ENCODE assay signal across 8 cellular contexts in genomic region chr7:6430271-6430940, GRCh38. TPM values are rescaled to one million over a fixed set of nuclear protein-coding genes. Genes with fewer than 3 reads are reported as not detected.
DNase-seq lines count a peak whose midpoint lies in the region; ATAC-seq and TF ChIP-seq lines count a peak whose summit lies in the region.

No MANE protein-coding gene starts in this region.

- DNase-seq in AG10803 (ENCODE audit: low read depth) (peak; percentile 36), GM23338 (ENCODE audit: low spot score) (peak; percentile 59), hepatic stellate cell (ENCODE audit: low spot score) (peak; percentile 67), lower lobe of right lung (no peak), NCI-H2081 (lab: John Stamatoyannopoulos, UW) (no peak)
- no peak for DNase-seq in activated naive CD8-positive, alpha-beta T cell treated with anti-CD3 and anti-CD28 coated beads, Interleukin-2, amount 50 U/mL, for 24 hours

- H4K20me1 ChIP-seq in GM23338 (replicated peaks; ENCODE audit: insufficient read depth), result peaks cover 24% of the 10 kb centered on the region

- no peak overlapping the region for H3K27ac Mint-ChIP-seq in GM23338
- no peak overlapping the region for H3K27ac Mint-ChIP-seq in activated naive CD8-positive, alpha-beta T cell treated with anti-CD3 and anti-CD28 coated beads, Interleukin-2, amount 50 U/mL, for 24 hours

- H3K4me2 ChIP-seq in GM23338, result no peak overlapping the region

- peaks cover 6% of the 10 kb centered on the region for H3K27me3 Mint-ChIP-seq in GM23338 (ENCODE audit: insufficient read depth, low read depth, poor library complexity)
- H3K27me3 Mint-ChIP-seq in activated naive CD8-positive, alpha-beta T cell treated with anti-CD3 and anti-CD28 coated beads, Interleukin-2, amount 50 U/mL, for 24 hours, result no peaks in the 10 kb centered on the region

- H3K4me3 ChIP-seq in AG10803 (ENCODE audit: low read length) (no peak overlapping the region), GM23338 (no peak overlapping the region), lower lobe of right lung (no peak overlapping the region)

- H2AFZ ChIP-seq in GM23338, result no peak overlapping the region

- no peaks in the 10 kb centered on the region for H3K27me3 ChIP-seq in GM23338 (ENCODE audit: insufficient read depth)
- no peaks in the 10 kb centered on the region for H3K27me3 ChIP-seq in lower lobe of right lung (ENCODE audit: low read depth)

- H3K4me3 Mint-ChIP-seq in GM23338, result no peak overlapping the region
- H3K4me3 Mint-ChIP-seq in activated naive CD8-positive, alpha-beta T cell treated with anti-CD3 and anti-CD28 coated beads, Interleukin-2, amount 50 U/mL, for 24 hours, result no peak overlapping the region

- TF ChIP-seq CTCF in AG10803 (conservative IDR thresholded peaks at IDR 0.05; ENCODE audit: low read length) (no peak; the same call in 1 of the 2 replicates), GM23338 (conservative IDR thresholded peaks at IDR 0.05; ENCODE audit: low read depth in 2 of 2) (peak; percentile 35 to 40), lower lobe of right lung (IDR thresholded peaks at IDR 0.05) (no peak)

- peaks cover 38% of the 10 kb centered on the region for H3K79me2 ChIP-seq in GM23338 (replicated peaks; ENCODE audit: insufficient read depth)

- H3K9me3 ChIP-seq in lower lobe of right lung, result no peaks in the 10 kb centered on the region

- H3K36me3 ChIP-seq in GM23338 (ENCODE audit: insufficient read depth) (peaks cover 26% of the 10 kb centered on the region), lower lobe of right lung (peaks cover 92% of the 10 kb centered on the region)

- no peaks in the 10 kb centered on the region for H3K9me2 ChIP-seq in GM23338 (ENCODE audit: insufficient read depth)

- ATAC-seq in GM23338 (peak; percentile 85), lower lobe of right lung (no peak), HG02588 (IDR thresholded peaks at IDR 0.05; ENCODE audit: unreplicated experiment) (no peak), HG02759 (IDR thresholded peaks at IDR 0.05; ENCODE audit: unreplicated experiment) (no peak)
- ATAC-seq in activated naive CD8-positive, alpha-beta T cell treated with anti-CD3 and anti-CD28 coated beads, Interleukin-2, amount 50 U/mL, for 24 hours, result peak; percentile 54

- H3K27ac ChIP-seq in GM23338 (ENCODE audit: low read depth), result no peak overlapping the region
- H3K27ac ChIP-seq in lower lobe of right lung, result no peak overlapping the region

- peaks cover 16% of the 10 kb centered on the region for H3F3A ChIP-seq in GM23338 (replicated peaks; ENCODE audit: low read depth)

- no peaks in the 10 kb centered on the region for H3K4me1 ChIP-seq in GM23338 (ENCODE audit: insufficient read depth)
- H3K4me1 ChIP-seq in lower lobe of right lung, result peaks cover 12% of the 10 kb centered on the region

- intact Hi-C loops in lower lobe of right lung (cut with DNase I), result no loop called here

- no peaks in the 10 kb centered on the region for H3K4me1 Mint-ChIP-seq in GM23338
- H3K4me1 Mint-ChIP-seq in activated naive CD8-positive, alpha-beta T cell treated with anti-CD3 and anti-CD28 coated beads, Interleukin-2, amount 50 U/mL, for 24 hours, result peaks cover under 1% of the 10 kb centered on the region

- peaks cover 76% of the 10 kb centered on the region for H3K36me3 Mint-ChIP-seq in GM23338 (ENCODE audit: low read depth)
- H3K36me3 Mint-ChIP-seq in activated naive CD8-positive, alpha-beta T cell treated with anti-CD3 and anti-CD28 coated beads, Interleukin-2, amount 50 U/mL, for 24 hours (ENCODE audit: low read depth), result peaks cover 23% of the 10 kb centered on the region

- H3K9me3 Mint-ChIP-seq in GM23338, result no peaks in the 10 kb centered on the region
- no peaks in the 10 kb centered on the region for H3K9me3 Mint-ChIP-seq in activated naive CD8-positive, alpha-beta T cell treated with anti-CD3 and anti-CD28 coated beads, Interleukin-2, amount 50 U/mL, for 24 hours

TF ChIP-seq in GM23338, 12 proteins besides CTCF, POLR2A, EP300 and RAD21:
- no peak for TF ChIP-seq ZNF331 (CRISPR knock-in tag; IDR thresholded peaks at IDR 0.05; ENCODE audit: low read depth)
- TF ChIP-seq POLR2AphosphoS5 (IDR thresholded peaks at IDR 0.05; ENCODE audit: low read depth), result no peak

RNA-seq across cellular contexts. Expression of gene DAGLB, which starts 17.3 kb away (rescaled TPM):
- total RNA-seq in GM23338 (2014; rRNA removed; shearing (Covaris generic)), result 26.0 and 28.5 TPM in 2 replicates
- 11.1 and 13.8 TPM in 2 replicates for polyA plus RNA-seq in GM23338 (2016; fragmentation: Nextera tagmentation; extraction: Ambion mirVana)
- total RNA-seq in lower lobe of right lung, result 40.6 TPM

RNA-seq across cellular contexts. Expression of gene KDELR2, which starts 53.5 kb away (rescaled TPM):
- 82.8 and 86.2 TPM in 2 replicates for total RNA-seq in GM23338 (2014; rRNA removed; shearing (Covaris generic))
- polyA plus RNA-seq in GM23338 (2016; fragmentation: Nextera tagmentation; extraction: Ambion mirVana), result 86.3 and 102 TPM in 2 replicates
- 105 TPM for total RNA-seq in lower lobe of right lung

RNA-seq across cellular contexts. Expression of gene RAC1, which starts 56.1 kb away (rescaled TPM):
- total RNA-seq in GM23338 (2014; rRNA removed; shearing (Covaris generic)), result 142 and 150 TPM in 2 replicates
- polyA plus RNA-seq in GM23338 (2016; fragmentation: Nextera tagmentation; extraction: Ambion mirVana), result 844 and 859 TPM in 2 replicates
- total RNA-seq in lower lobe of right lung, result 257 TPM

Comparison
In these comparisons a context has a peak if more than half of its experiments do, and no peak if none do; other contexts are left out.
1. DNase-seq: peak in AG10803 (single experiment), GM23338 (single experiment) and hepatic stellate cell (single experiment); none in activated naive CD8-positive, alpha-beta T cell treated with anti-CD3 and anti-CD28 coated beads, Interleukin-2, amount 50 U/mL, for 24 hours (single experiment), lower lobe of right lung (single experiment) and NCI-H2081 (0 of 2).
2. CTCF ChIP-seq: peak in GM23338 (2 of 2); none in AG10803 (single experiment) and lower lobe of right lung (single experiment).
3. ATAC-seq: peak in GM23338 (single experiment) and activated naive CD8-positive, alpha-beta T cell treated with anti-CD3 and anti-CD28 coated beads, Interleukin-2, amount 50 U/mL, for 24 hours (single experiment); none in lower lobe of right lung (0 of 2), HG02588 (single experiment) and HG02759 (single experiment).